In the genomic region with DNA sequence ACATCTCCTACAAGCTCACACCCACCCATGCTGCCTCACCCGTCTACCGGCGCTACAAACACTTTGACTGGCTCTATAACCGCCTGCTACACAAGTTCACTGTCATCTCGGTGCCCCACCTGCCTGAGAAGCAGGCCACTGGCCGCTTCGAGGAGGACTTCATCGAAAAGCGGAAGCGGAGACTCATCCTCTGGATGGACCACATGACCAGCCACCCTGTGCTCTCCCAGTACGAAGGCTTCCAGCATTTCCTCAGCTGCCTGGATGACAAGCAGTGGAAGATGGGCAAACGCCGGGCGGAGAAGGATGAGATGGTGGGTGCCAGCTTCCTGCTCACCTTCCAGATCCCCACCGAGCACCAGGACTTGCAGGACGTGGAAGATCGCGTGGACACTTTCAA, we compare ENCODE assay signal across 1 cellular context.
TF ChIP-seq lines count a peak whose summit lies in the region.

No MANE protein-coding gene starts in this region.

TF ChIP-seq in GM12878, 131 proteins besides CTCF, POLR2A, EP300 and RAD21:
- TF ChIP-seq, protein P1, sequence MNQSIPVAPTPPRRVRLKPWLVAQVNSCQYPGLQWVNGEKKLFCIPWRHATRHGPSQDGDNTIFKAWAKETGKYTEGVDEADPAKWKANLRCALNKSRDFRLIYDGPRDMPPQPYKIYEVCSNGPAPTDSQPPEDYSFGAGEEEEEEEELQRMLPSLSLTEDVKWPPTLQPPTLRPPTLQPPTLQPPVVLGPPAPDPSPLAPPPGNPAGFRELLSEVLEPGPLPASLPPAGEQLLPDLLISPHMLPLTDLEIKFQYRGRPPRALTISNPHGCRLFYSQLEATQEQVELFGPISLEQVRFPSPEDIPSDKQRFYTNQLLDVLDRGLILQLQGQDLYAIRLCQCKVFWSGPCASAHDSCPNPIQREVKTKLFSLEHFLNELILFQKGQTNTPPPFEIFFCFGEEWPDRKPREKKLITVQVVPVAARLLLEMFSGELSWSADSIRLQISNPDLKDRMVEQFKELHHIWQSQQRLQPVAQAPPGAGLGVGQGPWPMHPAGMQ (IDR thresholded peaks at IDR 0.05; ENCODE audit: borderline replicate concordance) = no peak
- TF ChIP-seq CHD4 (IDR thresholded peaks at IDR 0.05) (no peak), JUNB (IDR thresholded peaks at IDR 0.05) (no peak), ZZZ3 (IDR thresholded peaks at IDR 0.05; ENCODE audit: control insufficient read depth, insufficient read length, low read depth) (no peak), RELA (IDR thresholded peaks at IDR 0.05; ENCODE audit: borderline replicate concordance, partially characterized antibody) (no peak), SPI1 (IDR thresholded peaks at IDR 0.05; ENCODE audit: borderline replicate concordance, insufficient read depth, low read depth, low read length) (no peak), LARP7 (IDR thresholded peaks at IDR 0.05) (no peak), ZSCAN29 (IDR thresholded peaks at IDR 0.05) (no peak), EZH2 (IDR thresholded peaks at IDR 0.05; ENCODE audit: borderline replicate concordance, control insufficient read depth, low read depth, low read length) (no peak), GATAD2B (conservative IDR thresholded peaks at IDR 0.05; ENCODE audit: low read depth) (no peak)
- TF ChIP-seq, protein P2, sequence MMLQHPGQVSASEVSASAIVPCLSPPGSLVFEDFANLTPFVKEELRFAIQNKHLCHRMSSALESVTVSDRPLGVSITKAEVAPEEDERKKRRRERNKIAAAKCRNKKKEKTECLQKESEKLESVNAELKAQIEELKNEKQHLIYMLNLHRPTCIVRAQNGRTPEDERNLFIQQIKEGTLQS (IDR thresholded peaks at IDR 0.05; ENCODE audit: borderline replicate concordance, extremely low read depth, low read depth, low read length) = no peak
- TF ChIP-seq, protein P3, sequence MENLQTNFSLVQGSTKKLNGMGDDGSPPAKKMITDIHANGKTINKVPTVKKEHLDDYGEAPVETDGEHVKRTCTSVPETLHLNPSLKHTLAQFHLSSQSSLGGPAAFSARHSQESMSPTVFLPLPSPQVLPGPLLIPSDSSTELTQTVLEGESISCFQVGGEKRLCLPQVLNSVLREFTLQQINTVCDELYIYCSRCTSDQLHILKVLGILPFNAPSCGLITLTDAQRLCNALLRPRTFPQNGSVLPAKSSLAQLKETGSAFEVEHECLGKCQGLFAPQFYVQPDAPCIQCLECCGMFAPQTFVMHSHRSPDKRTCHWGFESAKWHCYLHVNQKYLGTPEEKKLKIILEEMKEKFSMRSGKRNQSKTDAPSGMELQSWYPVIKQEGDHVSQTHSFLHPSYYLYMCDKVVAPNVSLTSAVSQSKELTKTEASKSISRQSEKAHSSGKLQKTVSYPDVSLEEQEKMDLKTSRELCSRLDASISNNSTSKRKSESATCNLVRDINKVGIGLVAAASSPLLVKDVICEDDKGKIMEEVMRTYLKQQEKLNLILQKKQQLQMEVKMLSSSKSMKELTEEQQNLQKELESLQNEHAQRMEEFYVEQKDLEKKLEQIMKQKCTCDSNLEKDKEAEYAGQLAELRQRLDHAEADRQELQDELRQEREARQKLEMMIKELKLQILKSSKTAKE (IDR thresholded peaks at IDR 0.05; ENCODE audit: low read depth, poor library complexity, severe bottlenecking) = no peak
- TF ChIP-seq, protein P4, sequence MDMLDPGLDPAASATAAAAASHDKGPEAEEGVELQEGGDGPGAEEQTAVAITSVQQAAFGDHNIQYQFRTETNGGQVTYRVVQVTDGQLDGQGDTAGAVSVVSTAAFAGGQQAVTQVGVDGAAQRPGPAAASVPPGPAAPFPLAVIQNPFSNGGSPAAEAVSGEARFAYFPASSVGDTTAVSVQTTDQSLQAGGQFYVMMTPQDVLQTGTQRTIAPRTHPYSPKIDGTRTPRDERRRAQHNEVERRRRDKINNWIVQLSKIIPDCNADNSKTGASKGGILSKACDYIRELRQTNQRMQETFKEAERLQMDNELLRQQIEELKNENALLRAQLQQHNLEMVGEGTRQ (IDR thresholded peaks at IDR 0.05; ENCODE audit: borderline replicate concordance, low read depth, low read length) = no peak
